ENCODE assay signal across 8 cellular contexts in genomic region chr14:22836301-22837058, GRCh38. TPM values are rescaled to one million over a fixed set of nuclear protein-coding genes. Genes with fewer than 3 reads are reported as not detected.
DNase-seq lines count a peak whose midpoint lies in the region; ATAC-seq, FAIRE-seq and TF ChIP-seq lines count a peak whose summit lies in the region.

Gene MMP14, plus strand, starts transcription at chr14:22836585. Its CDS starts 233 bp downstream, at chr14:22836818.

- in situ Hi-C loops in Panc1 (cut with HindIII; ENCODE audit: low pct_unique_long_range_greater_than_20kb, low sequenced_read_pairs): no loop called here

- WGBS in testis, 2 donors: 0 to 3% methylated on average over 43 of the region's 44 CpGs

- CTCF ChIA-PET in Panc1 (lab: Charles Lee): interaction anchor here (0.7 kb wide), 1 partner anchor 461 kb away, joined by 6 read pairs; no protein-coding TSS in a partner anchor

- intact Hi-C loops in Panc1 (cut with micrococcal nuclease; ENCODE audit: unreplicated experiment): no loop called here
- intact Hi-C loops in lower lobe of right lung (cut with DNase I): no loop called here
- intact Hi-C loops in testis (cut with DNase I; ENCODE audit: low total_unique reads): no loop called here

- H3K27ac ChIP-seq in Panc1 (ENCODE audit: low read length) (peak within 1 kb of the TSS; percentile 68), lower lobe of right lung (peak within 1 kb of the TSS; percentile 93), testis (peak within 1 kb of the TSS; percentile 95)
- H3K27ac ChIP-seq in effector memory CD4-positive, alpha-beta T cell (ENCODE audit: insufficient read depth, low read length, poor library complexity, severe bottlenecking): no peak within 1 kb of the TSS

- peak; percentile 86 for FAIRE-seq in G401.6 (lab: Jason Lieb, UNC)

- peak; percentile 77 for ATAC-seq in Panc1
- peak; percentile 72 to 84 for ATAC-seq in lower lobe of right lung
- no peak for ATAC-seq in HG02840 (IDR thresholded peaks at IDR 0.05; ENCODE audit: low FRiP score, unreplicated experiment)

- H3K9me3 ChIP-seq in Panc1 (ENCODE audit: control insufficient read depth, insufficient read depth, low read depth, low read length): no peaks in the 10 kb centered on the region
- H3K9me3 ChIP-seq in effector memory CD4-positive, alpha-beta T cell (ENCODE audit: control insufficient read depth, low read length): no peaks in the 10 kb centered on the region
- no peaks in the 10 kb centered on the region for H3K9me3 ChIP-seq in lower lobe of right lung
- no peaks in the 10 kb centered on the region for H3K9me3 ChIP-seq in testis

- TF ChIP-seq CTCF in Panc1 (IDR thresholded peaks at IDR 0.05) (no peak), lower lobe of right lung (IDR thresholded peaks at IDR 0.05) (peak; percentile 24), testis (IDR thresholded peaks at IDR 0.05) (peak; percentile 13 to 36 (median 22))

- H3K36me3 ChIP-seq in Panc1 (ENCODE audit: control insufficient read depth, insufficient read depth, low read length): peaks cover 3% of the 10 kb centered on the region
- peaks cover 16% of the 10 kb centered on the region for H3K36me3 ChIP-seq in effector memory CD4-positive, alpha-beta T cell (ENCODE audit: control insufficient read depth, insufficient read depth, low read length)
- peaks cover 31% of the 10 kb centered on the region for H3K36me3 ChIP-seq in lower lobe of right lung
- H3K36me3 ChIP-seq in testis (ENCODE audit: low read depth, missing control alignments): no peaks in the 10 kb centered on the region

- H3K27me3 ChIP-seq in Panc1 (ENCODE audit: control insufficient read depth, insufficient read depth, low read length) (no peaks in the 10 kb centered on the region), lower lobe of right lung (ENCODE audit: low read depth) (no peaks in the 10 kb centered on the region), testis (no peaks in the 10 kb centered on the region)
- H3K27me3 ChIP-seq in effector memory CD4-positive, alpha-beta T cell (replicated peaks; ENCODE audit: control insufficient read depth, insufficient read depth, low read length, poor library complexity, severe bottlenecking): peaks cover 19% of the 10 kb centered on the region

- TF ChIP-seq POLR2A in testis (IDR thresholded peaks at IDR 0.05): peak; percentile 28

- POLR2A ChIA-PET in Panc1 (lab: Charles Lee): interaction anchor here (0.6 to 1.4 kb wide), 3 partner anchors 13 to 82 kb away, joined by 3 to 9 read pairs (median 6); no protein-coding TSS in a partner anchor

- no peak for DNase-seq in Panc1 (ENCODE audit: low read depth, low spot score)
- DNase-seq in effector memory CD4-positive, alpha-beta T cell: no peak
- peak; percentile 59 for DNase-seq in lower lobe of right lung
- peak; percentile 79 for DNase-seq in testis
- DNase-seq in stimulated activated CD8-positive, alpha-beta memory T cell treated with anti-CD3 and anti-CD28 coated beads, Interleukin-4, amount 100 ng/mL, for 48 hours: no peak
- DNase-seq in stimulated activated CD4-positive, alpha-beta T cell treated with anti-CD3 and anti-CD28 coated beads, Interleukin-4, amount 100 ng/mL, for 1 hour: no peak

- peak within 1 kb of the TSS; percentile 62 to 76 for H3K4me3 ChIP-seq in Panc1 (ENCODE audit: low read depth in 2 of 2, low read length in 2 of 2)
- H3K4me3 ChIP-seq in effector memory CD4-positive, alpha-beta T cell (ENCODE audit: insufficient read depth, low read depth, low read length, poor library complexity, severe bottlenecking): peak within 1 kb of the TSS; percentile 42
- peak within 1 kb of the TSS; percentile 87 for H3K4me3 ChIP-seq in lower lobe of right lung
- peak within 1 kb of the TSS; percentile 69 to 92 for H3K4me3 ChIP-seq in testis

- H3K4me1 ChIP-seq in Panc1 (ENCODE audit: control insufficient read depth, insufficient read depth, low read length) (no peaks in the 10 kb centered on the region; the same call in none of the 2 replicates), lower lobe of right lung (peaks cover 38% of the 10 kb centered on the region), testis (peaks cover 7% of the 10 kb centered on the region)
- H3K4me1 ChIP-seq in effector memory CD4-positive, alpha-beta T cell (ENCODE audit: control insufficient read depth, insufficient read depth, low read length, poor library complexity, severe bottlenecking): peaks cover 6% of the 10 kb centered on the region

- BruUV-seq in Panc1 (replicated peaks; lab: Mats Ljungman, UMichigan): no TSS peak

RNA-seq across cellular contexts. Expression of gene MMP14, which starts in this region (rescaled TPM):
- 32.9 TPM for total RNA-seq in Panc1 (2021; ENCODE audit: unreplicated experiment)
- 47.8 TPM for polyA plus RNA-seq in Panc1 (2012; ENCODE audit: insufficient read length)
- 124 TPM for total RNA-seq in lower lobe of right lung
- total RNA-seq in testis: 10 to 100 TPM; 14.2 to 35.8 TPM
- 54.6 TPM for polyA plus RNA-seq in testis (ENCODE audit: insufficient read depth, low read depth, low replicate concordance)

Comparison
In these comparisons a context has a peak if more than half of its experiments do, and no peak if none do; other contexts are left out.
1. DNase-seq: peak in lower lobe of right lung (single experiment) and testis (single experiment); none in Panc1 (single experiment), effector memory CD4-positive, alpha-beta T cell (0 of 3), stimulated activated CD8-positive, alpha-beta memory T cell treated with anti-CD3 and anti-CD28 coated beads, Interleukin-4, amount 100 ng/mL, for 48 hours (single experiment) and stimulated activated CD4-positive, alpha-beta T cell treated with anti-CD3 and anti-CD28 coated beads, Interleukin-4, amount 100 ng/mL, for 1 hour (single experiment).
2. Peak in every context shown above with its lines, with median percentiles within 50 percentile points of each other: H3K4me3 ChIP-seq.